23 cellular contexts compared by ENCODE assay signal in the genomic region with DNA sequence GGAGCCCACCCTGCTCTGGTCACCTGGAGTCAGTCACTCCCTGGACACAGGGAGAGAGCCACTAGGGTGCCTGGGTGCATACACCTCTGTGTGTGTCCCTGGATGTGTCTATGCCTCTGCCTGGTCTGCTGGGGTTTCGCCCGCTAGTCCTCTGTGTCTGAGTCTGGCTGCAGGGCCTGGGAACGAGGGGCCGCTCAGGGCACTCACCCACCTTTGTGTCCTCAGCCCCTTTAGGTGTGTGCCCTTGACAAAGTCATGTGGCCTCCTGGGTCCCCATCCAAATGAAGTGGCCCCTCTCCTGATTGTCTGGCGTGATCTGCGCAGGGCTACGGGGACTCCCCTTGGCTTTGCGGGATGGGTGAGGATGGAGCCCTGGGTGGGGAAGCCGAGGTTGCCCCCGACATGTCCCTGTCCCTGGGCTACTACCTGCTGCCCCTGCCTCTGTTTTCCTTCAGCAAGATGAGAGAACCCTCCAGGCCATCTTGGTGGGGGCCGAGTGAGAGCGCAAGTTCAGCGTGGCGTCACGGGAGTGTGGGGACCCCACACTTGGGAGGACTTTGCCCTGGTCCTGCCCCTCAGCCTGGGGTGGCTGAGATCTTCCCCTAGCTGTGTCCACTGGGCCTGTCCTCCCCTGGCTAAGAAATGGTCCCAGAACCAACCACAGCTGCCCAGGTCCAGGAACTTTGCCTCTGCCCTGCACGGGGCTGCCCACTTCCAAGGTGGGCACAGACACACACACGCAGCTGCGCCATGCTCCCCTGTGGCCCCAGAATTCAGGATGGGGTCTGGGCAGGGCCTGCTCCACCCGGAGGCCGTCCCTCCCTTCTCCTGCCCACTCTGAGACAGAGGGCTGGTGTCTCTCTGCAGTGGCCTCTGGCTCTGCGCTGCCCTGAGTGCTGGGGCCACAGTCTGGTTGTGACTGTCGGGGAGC. TPM values are rescaled to one million over a fixed set of nuclear protein-coding genes. Genes with fewer than 3 reads are reported as not detected.
DNase-seq lines count a peak whose midpoint lies in the region; ATAC-seq, FAIRE-seq and TF ChIP-seq lines count a peak whose summit lies in the region.
"Had no signal": no experiment of that assay in that cellular context is flagged by ENCODE, and none has a peak within 500 bp of the region (broad histone marks: within the 10 kb centered on the region; RNA-seq: fewer than 3 reads in every experiment).

No MANE protein-coding gene starts in this region.

- peak overlapping the region; percentile 64 for H3K9ac ChIP-seq in BLaER1
- H3K9ac ChIP-seq in HepG2 (ENCODE audit: insufficient read depth, low read depth, low read length), result no peak overlapping the region

- TF ChIP-seq RAD21 in HepG2 (CRISPR knock-in tag; IDR thresholded peaks at IDR 0.05), result no peak

- peak overlapping the region; percentile 77 for H3K27ac ChIP-seq in BLaER1
- peak overlapping the region; percentile 100 for H3K27ac ChIP-seq in RWPE1
- no peak overlapping the region for H3K27ac ChIP-seq in HepG2 (ENCODE audit: extremely low read length, insufficient read depth, low read length)
- H3K27ac ChIP-seq in CD8-positive, alpha-beta T cell (ENCODE audit: low read depth, low read length), result no peak overlapping the region

- TF ChIP-seq EP300 in HepG2 (IDR thresholded peaks at IDR 0.05; ENCODE audit: low read depth in 2 of 2, low read length in 2 of 2), result no peak
- no peak for TF ChIP-seq EP300 in HepG2 (CRISPR knock-in tag; IDR thresholded peaks at IDR 0.05; ENCODE audit: borderline replicate concordance)

- no peak overlapping the region for H3K4me3 Mint-ChIP-seq in CD8-positive, alpha-beta T cell

- no peaks in the 10 kb centered on the region for H3K36me3 Mint-ChIP-seq in CD8-positive, alpha-beta T cell
- H3K36me3 Mint-ChIP-seq: activated naive CD8-positive, alpha-beta T cell had no signal

- H3K36me3 ChIP-seq in BLaER1 (no peaks in the 10 kb centered on the region), HepG2 (replicated peaks in 1 of 2; ENCODE audit: control insufficient read depth in 1 of 2, insufficient read depth in 2 of 2, low read length in 2 of 2) (no peaks in the 10 kb centered on the region)
- no peaks in the 10 kb centered on the region for H3K36me3 ChIP-seq in CD8-positive, alpha-beta T cell (ENCODE audit: insufficient read depth, low read length)
- H3K36me3 ChIP-seq: esophagus squamous epithelium had no signal

- H3K4me2 ChIP-seq in BLaER1 (peak overlapping the region; percentile 100), HepG2 (ENCODE audit: low read depth, low read length) (peak overlapping the region; percentile 36; the same call in 1 of the 2 replicates)
- H3K4me2 ChIP-seq: smooth muscle cell had no signal

- H3K4me3 ChIP-seq in BLaER1 (no peak overlapping the region; the same call in 1 of the 2 replicates), HepG2 (replicated peaks in 1 of 3; ENCODE audit: insufficient read depth in 1 of 3, low read depth in 2 of 3, low read length in 3 of 3) (no peak overlapping the region)
- no peak overlapping the region for H3K4me3 ChIP-seq in CD8-positive, alpha-beta T cell (ENCODE audit: low read depth, low read length)
- H3K4me3 ChIP-seq: esophagus squamous epithelium, smooth muscle cell had no signal

- no peak overlapping the region for H3K27ac Mint-ChIP-seq in CD8-positive, alpha-beta T cell
- H3K27ac Mint-ChIP-seq: activated naive CD8-positive, alpha-beta T cell; activated T-helper 1 cell treated with anti-CD3 and anti-CD28 coated beads, Interleukin-12 subunit alpha, Interleukin-12 subunit beta, Interleukin-2, Interleukin-4 antibody, amounts not matched to agents 30 ng/mL and 10 ng/mL and 1 ng/mL, durations not matched to agents 14 hours and 24 hours and 36 hours had no signal

- H3K79me2 ChIP-seq in HepG2 (ENCODE audit: insufficient read depth, low read length), result no peaks in the 10 kb centered on the region

- ATAC-seq in HepG2 (no peak), HG02642 (IDR thresholded peaks at IDR 0.05; ENCODE audit: poor library complexity, unreplicated experiment) (no peak)
- no peak for ATAC-seq in CD8-positive, alpha-beta T cell

- peaks cover 13% of the 10 kb centered on the region for H3K4me1 Mint-ChIP-seq in CD8-positive, alpha-beta T cell (ENCODE audit: low read depth)

- no peak for FAIRE-seq in HepG2 (lab: Jason Lieb, UNC)
- FAIRE-seq: GM12892, H1 had no signal

- CTCF ChIA-PET in RWPE1 (lab: Yijun Ruan, JAX), result interaction anchor here (1.7 kb wide), 1 partner anchor 65 kb away, joined by 13 read pairs; no protein-coding TSS in a partner anchor
- CTCF ChIA-PET in HepG2 (lab: Yijun Ruan, JAX; ENCODE audit: low intra/inter-chr PET ratio, low total read pairs), result interaction anchor here (6.7 kb wide), 1 partner anchor 64 kb away, joined by 146 read pairs; no protein-coding TSS in a partner anchor
- CTCF ChIA-PET in CD8-positive, alpha-beta T cell (lab: Charles Lee), result interaction anchor here (0.9 to 7.1 kb wide), 5 partner anchors 9 to 109 kb away, joined by 3 to 75 read pairs (median 4); no protein-coding TSS in a partner anchor

- peaks cover 17% of the 10 kb centered on the region for H3K27me3 Mint-ChIP-seq in CD8-positive, alpha-beta T cell (ENCODE audit: low read depth)

- H3K27me3 ChIP-seq in BLaER1 (no peaks in the 10 kb centered on the region), HepG2 (ENCODE audit: control insufficient read depth in 1 of 2, insufficient read depth in 2 of 2, low read length in 2 of 2) (peaks cover 18 to 77% of the 10 kb centered on the region in 2 experiments; a peak in 4 of 5 replicates)
- H3K27me3 ChIP-seq in CD8-positive, alpha-beta T cell (ENCODE audit: insufficient read depth, low read length), result peaks cover 9% of the 10 kb centered on the region

- H3K4me1 ChIP-seq in BLaER1 (peaks cover 87% of the 10 kb centered on the region), HepG2 (ENCODE audit: insufficient read depth, low read length) (peaks cover 62% of the 10 kb centered on the region)
- peaks cover 9% of the 10 kb centered on the region for H3K4me1 ChIP-seq in CD8-positive, alpha-beta T cell (ENCODE audit: insufficient read depth, low read length)

- intact Hi-C loops in HepG2 (cut with micrococcal nuclease; ENCODE audit: unreplicated experiment), result no loop called here
- intact Hi-C loops in posterior vena cava (cut with DNase I), result no loop called here
- intact Hi-C loops in CD8-positive, alpha-beta T cell (cut with DNase I, micrococcal nuclease), result loop anchor here in 1 of 2 experiments (10.0 kb wide), 1 partner anchor 324 kb away; a partner anchor contains a TSS

- H2AFZ ChIP-seq in HepG2 (ENCODE audit: low read length), result no peak overlapping the region

- H3K9me3 Mint-ChIP-seq in CD8-positive, alpha-beta T cell, result no peaks in the 10 kb centered on the region
- H3K9me3 Mint-ChIP-seq: activated T-helper 1 cell treated with anti-CD3 and anti-CD28 coated beads, Interleukin-12 subunit alpha, Interleukin-12 subunit beta, Interleukin-2, Interleukin-4 antibody, amounts not matched to agents 30 ng/mL and 10 ng/mL and 1 ng/mL, durations not matched to agents 14 hours and 24 hours and 36 hours had no signal

- no peak for TF ChIP-seq POLR2A in HepG2 (IDR thresholded peaks at IDR 0.05; ENCODE audit: insufficient read depth in 1 of 2, low read depth in 2 of 2, low read length in 2 of 2)

- no peaks in the 10 kb centered on the region for H3K9me3 ChIP-seq in BLaER1
- no peaks in the 10 kb centered on the region for H3K9me3 ChIP-seq in HepG2 (ENCODE audit: low read length)
- no peaks in the 10 kb centered on the region for H3K9me3 ChIP-seq in CD8-positive, alpha-beta T cell (ENCODE audit: low read length)
- H3K9me3 ChIP-seq: esophagus squamous epithelium had no signal

- POLR2A ChIA-PET in RWPE1 (lab: Yijun Ruan, JAX; ENCODE audit: low non-redundant PET) (interaction anchor here (0.6 kb wide), 1 partner anchor 40 kb away, joined by 3 read pairs; a partner anchor contains a TSS), HepG2 (lab: Yijun Ruan, JAX) (interaction anchor here (0.6 kb wide), 1 partner anchor 40 kb away, joined by 3 read pairs; a partner anchor contains a TSS)
- POLR2A ChIA-PET in CD8-positive, alpha-beta T cell (lab: Charles Lee), result no interaction called here

- in situ Hi-C loops in HepG2 (cut with HindIII; ENCODE audit: extremely low pct_ligation_motif_present, low pct_unique_long_range_greater_than_20kb), result no loop called here

- no TSS peak for BruUV-seq in HepG2 (replicated peaks; lab: Mats Ljungman, UMichigan)

- no peak for TF ChIP-seq CTCF in RWPE1 (conservative IDR thresholded peaks at IDR 0.05; ENCODE audit: low read depth)
- no peak for TF ChIP-seq CTCF in HepG2 (CRISPR knock-in tag; IDR thresholded peaks at IDR 0.05)
- TF ChIP-seq CTCF in CD8-positive, alpha-beta T cell (IDR thresholded peaks at IDR 0.05), result no peak

- 57% methylated on average over 19 of the region's 22 CpGs for WGBS in HepG2 (ENCODE audit: low lambda C conversion rate)

- DNase-seq in RWPE1 (ENCODE audit: low spot score) (no peak), HepG2 (ENCODE audit: low spot score) (no peak), posterior vena cava (ENCODE audit: low spot score) (peak; percentile 75), NCI-H1105 treated with DMSO at 0.1 percent for 48 hours (lab: John Stamatoyannopoulos, UW) (no peak), HuH-7.5 (ENCODE audit: low spot score) (no peak)
- DNase-seq in CD8-positive, alpha-beta T cell, result no peak
- DNase-seq: DND-41; effector memory CD4-positive, alpha-beta T cell; esophagus squamous epithelium; NCI-H1048; NCI-H2029 treated with DMSO at 0.1 percent for 48 hours; NK-92 treated with Interleukin-12 subunit alpha and Interleukin-12 subunit beta, amount 100 ng/mL, for 24 hours; occipital lobe; stimulated activated CD4-positive, alpha-beta T cell treated with anti-CD3 and anti-CD28 coated beads, Interleukin-4, amount 100 ng/mL, for 4 hours had no signal

- H4K20me1 ChIP-seq in BLaER1, result peaks cover 11% of the 10 kb centered on the region
- H4K20me1 ChIP-seq in HepG2 (ENCODE audit: insufficient read depth, low read length), result no peaks in the 10 kb centered on the region

RNA-seq across cellular contexts. Expression of a gene that starts 2.7 kb away (rescaled TPM):
- total RNA-seq in HepG2 (2016; rRNA removed; fragmentation: Illumina TruSeq; extraction: Trizol), result 0.15 and 0.18 TPM in 2 replicates
- not detected in 2 replicates for total RNA-seq in HepG2 (2016; cell fraction: cytosol; rRNA removed; fragmentation: Illumina TruSeq; extraction: Trizol; ENCODE audit: low read depth)
- 0.10 and 0.11 TPM in 2 replicates for total RNA-seq in HepG2 (2016; cell fraction: insoluble cytoplasmic fraction; rRNA removed; fragmentation: Illumina TruSeq; extraction: Trizol)
- total RNA-seq in HepG2 (2016; cell fraction: membrane; rRNA removed; fragmentation: Illumina TruSeq; extraction: Trizol), result 0.06 and 0.07 TPM in 2 replicates
- 0.53 and 0.68 TPM in 2 replicates for total RNA-seq in HepG2 (2016; cell fraction: nucleus; rRNA removed; fragmentation: Illumina TruSeq; extraction: Trizol)
- 0.10 and 0.11 TPM in 2 replicates for polyA plus RNA-seq in HepG2 (2011; rRNA removed)
- polyA plus RNA-seq in HepG2 (2011; cell fraction: cytosol; rRNA removed), result 0.08 and 0.09 TPM in 2 replicates
- polyA plus RNA-seq in HepG2 (2011; cell fraction: nucleus; rRNA removed), result 0.28 and 0.37 TPM in 2 replicates
- polyA plus RNA-seq in HepG2 (2012), result 0.04 TPM in 2 replicates
- not detected in 2 replicates for polyA plus RNA-seq in HepG2 (2016; cell fraction: cytosol; fragmentation: Illumina TruSeq; extraction: Trizol; ENCODE audit: low read depth)
- 0.07 and 0.11 TPM in 2 replicates for polyA plus RNA-seq in HepG2 (2016; cell fraction: insoluble cytoplasmic fraction; fragmentation: Illumina TruSeq; extraction: Trizol; ENCODE audit: low read depth)
- polyA plus RNA-seq in HepG2 (2016; cell fraction: membrane; fragmentation: Illumina TruSeq; extraction: Trizol; ENCODE audit: low read depth), result not detected in 2 replicates
- polyA plus RNA-seq in HepG2 (2016; cell fraction: nucleus; fragmentation: Illumina TruSeq; extraction: Trizol; ENCODE audit: insufficient read depth, low read depth), result 0.57 and 0.65 TPM in 2 replicates
- 0.34 and 31.9 TPM in 2 replicates for polyA minus RNA-seq in HepG2 (2011; rRNA and poly(A)+ RNA removed; ENCODE audit: low replicate concordance)
- polyA minus RNA-seq in HepG2 (2011; cell fraction: cytosol; rRNA and poly(A)+ RNA removed), result 0.30 and 0.35 TPM in 2 replicates
- polyA minus RNA-seq in HepG2 (2011; cell fraction: nucleus; rRNA and poly(A)+ RNA removed), result 0.39 and 0.62 TPM in 2 replicates
- 100 to 1,000 TPM; 242 to 274 TPM for total RNA-seq in posterior vena cava
- total RNA-seq in CD8-positive, alpha-beta T cell, result under 1 TPM; 0.06 to 0.14 TPM

RNA-seq across cellular contexts. Expression of a gene that starts 4.7 kb away (rescaled TPM):
- total RNA-seq in HepG2 (2016; rRNA removed; fragmentation: Illumina TruSeq; extraction: Trizol) (1.4 and 1.5 TPM in 2 replicates), posterior vena cava (1 to 10 TPM; 4.7 to 5.6 TPM)
- total RNA-seq in HepG2 (2016; cell fraction: cytosol; rRNA removed; fragmentation: Illumina TruSeq; extraction: Trizol; ENCODE audit: low read depth), result 0.44 and 0.71 TPM in 2 replicates
- total RNA-seq in HepG2 (2016; cell fraction: insoluble cytoplasmic fraction; rRNA removed; fragmentation: Illumina TruSeq; extraction: Trizol), result 1.4 and 1.7 TPM in 2 replicates
- 0.99 and 1.0 TPM in 2 replicates for total RNA-seq in HepG2 (2016; cell fraction: membrane; rRNA removed; fragmentation: Illumina TruSeq; extraction: Trizol)
- total RNA-seq in HepG2 (2016; cell fraction: nucleus; rRNA removed; fragmentation: Illumina TruSeq; extraction: Trizol), result 1.7 and 2.1 TPM in 2 replicates
- 1.2 and 1.3 TPM in 2 replicates for polyA plus RNA-seq in HepG2 (2011; rRNA removed)
- polyA plus RNA-seq in HepG2 (2011; cell fraction: cytosol; rRNA removed), result 0.75 and 0.95 TPM in 2 replicates
- 2.8 and 3.0 TPM in 2 replicates for polyA plus RNA-seq in HepG2 (2011; cell fraction: nucleus; rRNA removed)
- polyA plus RNA-seq in HepG2 (2012), result 0.49 and 0.51 TPM in 2 replicates
- polyA plus RNA-seq in HepG2 (2016; cell fraction: cytosol; fragmentation: Illumina TruSeq; extraction: Trizol; ENCODE audit: low read depth), result 0.28 and 0.33 TPM in 2 replicates
- polyA plus RNA-seq in HepG2 (2016; cell fraction: insoluble cytoplasmic fraction; fragmentation: Illumina TruSeq; extraction: Trizol; ENCODE audit: low read depth), result 1.3 and 1.7 TPM in 2 replicates
- polyA plus RNA-seq in HepG2 (2016; cell fraction: membrane; fragmentation: Illumina TruSeq; extraction: Trizol; ENCODE audit: low read depth), result 0.65 and 0.66 TPM in 2 replicates
- polyA plus RNA-seq in HepG2 (2016; cell fraction: nucleus; fragmentation: Illumina TruSeq; extraction: Trizol; ENCODE audit: insufficient read depth, low read depth), result 1.8 and 3.1 TPM in 2 replicates
- 0.44 and 7.1 TPM in 2 replicates for polyA minus RNA-seq in HepG2 (2011; rRNA and poly(A)+ RNA removed; ENCODE audit: low replicate concordance)
- polyA minus RNA-seq in HepG2 (2011; cell fraction: cytosol; rRNA and poly(A)+ RNA removed), result 1.1 TPM in 1 of 2 replicates, not detected in the other
- 0.90 and 1.1 TPM in 2 replicates for polyA minus RNA-seq in HepG2 (2011; cell fraction: nucleus; rRNA and poly(A)+ RNA removed)
- 1 to 10 TPM in 1 of 2 experiments, under 1 TPM in 1; 0.84 to 1.0 TPM for total RNA-seq in CD8-positive, alpha-beta T cell

RNA-seq across cellular contexts. Expression of a gene that starts 40.0 kb away (rescaled TPM):
- 42.1 and 43.1 TPM in 2 replicates for total RNA-seq in HepG2 (2016; rRNA removed; fragmentation: Illumina TruSeq; extraction: Trizol)
- 9.0 and 12.4 TPM in 2 replicates for total RNA-seq in HepG2 (2016; cell fraction: cytosol; rRNA removed; fragmentation: Illumina TruSeq; extraction: Trizol; ENCODE audit: low read depth)
- total RNA-seq in HepG2 (2016; cell fraction: insoluble cytoplasmic fraction; rRNA removed; fragmentation: Illumina TruSeq; extraction: Trizol), result 41.3 and 41.8 TPM in 2 replicates
- 34.3 and 35.7 TPM in 2 replicates for total RNA-seq in HepG2 (2016; cell fraction: membrane; rRNA removed; fragmentation: Illumina TruSeq; extraction: Trizol)
- total RNA-seq in HepG2 (2016; cell fraction: nucleus; rRNA removed; fragmentation: Illumina TruSeq; extraction: Trizol), result 19.4 and 21.5 TPM in 2 replicates
- 17.7 and 19.7 TPM in 2 replicates for polyA plus RNA-seq in HepG2 (2011; rRNA removed)
- polyA plus RNA-seq in HepG2 (2011; cell fraction: cytosol; rRNA removed), result 13.7 and 20.7 TPM in 2 replicates
- polyA plus RNA-seq in HepG2 (2011; cell fraction: nucleus; rRNA removed), result 8.9 and 10.9 TPM in 2 replicates
- 11.9 and 18.4 TPM in 2 replicates for polyA plus RNA-seq in HepG2 (2012)
- polyA plus RNA-seq in HepG2 (2016; cell fraction: cytosol; fragmentation: Illumina TruSeq; extraction: Trizol; ENCODE audit: low read depth), result 7.6 and 8.1 TPM in 2 replicates
- polyA plus RNA-seq in HepG2 (2016; cell fraction: insoluble cytoplasmic fraction; fragmentation: Illumina TruSeq; extraction: Trizol; ENCODE audit: low read depth), result 44.8 and 50.0 TPM in 2 replicates
- polyA plus RNA-seq in HepG2 (2016; cell fraction: membrane; fragmentation: Illumina TruSeq; extraction: Trizol; ENCODE audit: low read depth), result 24.5 and 25.1 TPM in 2 replicates
- 33.7 and 34.8 TPM in 2 replicates for polyA plus RNA-seq in HepG2 (2016; cell fraction: nucleus; fragmentation: Illumina TruSeq; extraction: Trizol; ENCODE audit: insufficient read depth, low read depth)
- polyA minus RNA-seq in HepG2 (2011; rRNA and poly(A)+ RNA removed; ENCODE audit: low replicate concordance), result 30.0 and 31.4 TPM in 2 replicates
- polyA minus RNA-seq in HepG2 (2011; cell fraction: cytosol; rRNA and poly(A)+ RNA removed), result 11.2 and 15.5 TPM in 2 replicates
- 6.6 and 8.0 TPM in 2 replicates for polyA minus RNA-seq in HepG2 (2011; cell fraction: nucleus; rRNA and poly(A)+ RNA removed)
- total RNA-seq in posterior vena cava, result 1 to 10 TPM; 4.3 to 4.8 TPM
- 10 to 100 TPM; 20.2 to 22.9 TPM for total RNA-seq in CD8-positive, alpha-beta T cell

RNA-seq across cellular contexts. Expression of a gene that starts 56.2 kb away (rescaled TPM):
- not detected in 2 replicates for total RNA-seq in HepG2 (2016; rRNA removed; fragmentation: Illumina TruSeq; extraction: Trizol)
- not detected in 2 replicates for total RNA-seq in HepG2 (2016; cell fraction: cytosol; rRNA removed; fragmentation: Illumina TruSeq; extraction: Trizol; ENCODE audit: low read depth)
- total RNA-seq in HepG2 (2016; cell fraction: insoluble cytoplasmic fraction; rRNA removed; fragmentation: Illumina TruSeq; extraction: Trizol), result not detected in 2 replicates
- not detected in 2 replicates for total RNA-seq in HepG2 (2016; cell fraction: membrane; rRNA removed; fragmentation: Illumina TruSeq; extraction: Trizol)
- not detected in 2 replicates for total RNA-seq in HepG2 (2016; cell fraction: nucleus; rRNA removed; fragmentation: Illumina TruSeq; extraction: Trizol)
- polyA plus RNA-seq in HepG2 (2011; rRNA removed), result not detected in 2 replicates
- not detected in 2 replicates for polyA plus RNA-seq in HepG2 (2011; cell fraction: cytosol; rRNA removed)
- not detected in 2 replicates for polyA plus RNA-seq in HepG2 (2011; cell fraction: nucleus; rRNA removed)
- not detected in 2 replicates for polyA plus RNA-seq in HepG2 (2012)
- not detected in 2 replicates for polyA plus RNA-seq in HepG2 (2016; cell fraction: cytosol; fragmentation: Illumina TruSeq; extraction: Trizol; ENCODE audit: low read depth)
- not detected in 2 replicates for polyA plus RNA-seq in HepG2 (2016; cell fraction: insoluble cytoplasmic fraction; fragmentation: Illumina TruSeq; extraction: Trizol; ENCODE audit: low read depth)
- polyA plus RNA-seq in HepG2 (2016; cell fraction: membrane; fragmentation: Illumina TruSeq; extraction: Trizol; ENCODE audit: low read depth), result not detected in 2 replicates
- polyA plus RNA-seq in HepG2 (2016; cell fraction: nucleus; fragmentation: Illumina TruSeq; extraction: Trizol; ENCODE audit: insufficient read depth, low read depth), result not detected in 2 replicates
- polyA minus RNA-seq in HepG2 (2011; rRNA and poly(A)+ RNA removed; ENCODE audit: low replicate concordance), result 0.02 TPM in 1 of 2 replicates, not detected in the other
- polyA minus RNA-seq in HepG2 (2011; cell fraction: cytosol; rRNA and poly(A)+ RNA removed), result not detected in 2 replicates
- not detected in 2 replicates for polyA minus RNA-seq in HepG2 (2011; cell fraction: nucleus; rRNA and poly(A)+ RNA removed)
- under 1 TPM in 1 of 2 donors, not detected in 1; 0.24 TPM for total RNA-seq in posterior vena cava
- total RNA-seq in CD8-positive, alpha-beta T cell, result under 1 TPM; 0.31 to 0.43 TPM
- total RNA-seq: H1, NCI-H460, RPMI7951 had no signal

Comparison
In these comparisons a context has a peak if more than half of its experiments do, and no peak if none do; other contexts are left out.
1. H3K27ac ChIP-seq: peak in BLaER1 (single experiment) and RWPE1 (single experiment); none in HepG2 (single experiment) and CD8-positive, alpha-beta T cell (single experiment).
2. RNA of a gene that starts 2.7 kb away (total RNA-seq): 242 to 274 TPM in posterior vena cava; 0.06 to 0.68 TPM in HepG2 and 0.06 to 0.14 TPM in CD8-positive, alpha-beta T cell; every median in the first group is over 100 times any median in the second.